8 cellular contexts compared by ENCODE assay signal in genomic region chr13:77429320-77430142, GRCh38.
DNase-seq lines count a peak whose midpoint lies in the region; ATAC-seq and TF ChIP-seq lines count a peak whose summit lies in the region.

No MANE protein-coding gene starts in this region.

- no peak overlapping the region for H3K9ac ChIP-seq in mammary epithelial cell (ENCODE audit: insufficient read depth, low read length)

- no peaks in the 10 kb centered on the region for H4K20me1 ChIP-seq in mammary epithelial cell (ENCODE audit: insufficient read depth, low read length)

- TF ChIP-seq CTCF in mammary epithelial cell (conservative IDR thresholded peaks at IDR 0.05 in 1 of 2, IDR thresholded peaks at IDR 0.05 in 1 of 2; ENCODE audit: extremely low read depth in 1 of 2, insufficient read depth in 1 of 2, low read depth in 1 of 2, low read length in 2 of 2) (no peak), MCF 10A (IDR thresholded peaks at IDR 0.05; ENCODE audit: unreplicated experiment) (no peak), nephron progenitor cell (IDR thresholded peaks at IDR 0.05) (no peak), body of pancreas (IDR thresholded peaks at IDR 0.05) (no peak)

- peaks cover 73% of the 10 kb centered on the region for H3K27me3 Mint-ChIP-seq in MCF 10A (ENCODE audit: insufficient read depth, unreplicated experiment)
- H3K27me3 Mint-ChIP-seq in stimulated activated memory B cell treated with anti-CD40 and anti-IgM and Interleukin-4, amounts not matched to agents 10 μg/mL and 1 μg/mL and 100 μg/mL, for 72 hours: no peaks in the 10 kb centered on the region
- peaks cover 13% of the 10 kb centered on the region for H3K27me3 Mint-ChIP-seq in nephron progenitor cell (ENCODE audit: low read depth, poor library complexity)

- intact Hi-C loops in mammary epithelial cell (cut with micrococcal nuclease) (no loop called here), MCF 10A (cut with micrococcal nuclease) (no loop called here), body of pancreas (cut with DNase I) (no loop called here)

- CTCF ChIA-PET in mammary epithelial cell (lab: Charles Lee; ENCODE audit: low non-redundant PET) (no interaction called here), MCF 10A (lab: Yijun Ruan, JAX) (no interaction called here)

- H3K27me3 ChIP-seq in mammary epithelial cell (ENCODE audit: insufficient read depth, low read length): no peaks in the 10 kb centered on the region
- H3K27me3 ChIP-seq in body of pancreas: no peaks in the 10 kb centered on the region

- no peak overlapping the region for H3K27ac ChIP-seq in mammary epithelial cell (ENCODE audit: insufficient read depth, low read depth, low read length)
- H3K27ac ChIP-seq in body of pancreas: no peak overlapping the region

- dilution Hi-C loops in mammary epithelial cell (cut with HindIII; ENCODE audit: low sequenced_read_pairs): no loop called here

- POLR2A ChIA-PET in MCF 10A (lab: Yijun Ruan, JAX): no interaction called here

- H3K36me3 Mint-ChIP-seq in MCF 10A (ENCODE audit: insufficient read depth, unreplicated experiment) (no peaks in the 10 kb centered on the region), nephron progenitor cell (ENCODE audit: low read depth) (no peaks in the 10 kb centered on the region)
- no peaks in the 10 kb centered on the region for H3K36me3 Mint-ChIP-seq in stimulated activated memory B cell treated with anti-CD40 and anti-IgM and Interleukin-4, amounts not matched to agents 10 μg/mL and 1 μg/mL and 100 μg/mL, for 72 hours

- H3K27ac Mint-ChIP-seq in MCF 10A (ENCODE audit: low read depth, unreplicated experiment): no peak overlapping the region
- H3K27ac Mint-ChIP-seq in stimulated activated memory B cell treated with anti-CD40 and anti-IgM and Interleukin-4, amounts not matched to agents 10 μg/mL and 1 μg/mL and 100 μg/mL, for 72 hours: peak overlapping the region; percentile 83
- no peak overlapping the region for H3K27ac Mint-ChIP-seq in nephron progenitor cell

- H3K4me3 ChIP-seq in mammary epithelial cell (replicated peaks in 1 of 3; ENCODE audit: insufficient read depth in 1 of 3, low read depth in 2 of 3, low read length in 3 of 3) (no peak overlapping the region), body of pancreas (no peak overlapping the region)

- H3K9me3 ChIP-seq in mammary epithelial cell (replicated peaks; ENCODE audit: insufficient read depth, low read length) (no peaks in the 10 kb centered on the region), body of pancreas (no peaks in the 10 kb centered on the region)

- H3K4me3 Mint-ChIP-seq in MCF 10A (ENCODE audit: unreplicated experiment) (no peak overlapping the region), nephron progenitor cell (no peak overlapping the region)
- peak overlapping the region; percentile 37 for H3K4me3 Mint-ChIP-seq in stimulated activated memory B cell treated with anti-CD40 and anti-IgM and Interleukin-4, amounts not matched to agents 10 μg/mL and 1 μg/mL and 100 μg/mL, for 72 hours

- no peaks in the 10 kb centered on the region for H3K79me2 ChIP-seq in mammary epithelial cell (ENCODE audit: insufficient read depth, low read length)

- peak; percentile 69 for ATAC-seq in HG03066 (IDR thresholded peaks at IDR 0.05; ENCODE audit: low read depth, unreplicated experiment)
- ATAC-seq in stimulated activated memory B cell treated with anti-CD40 and anti-IgM and Interleukin-4, amounts not matched to agents 10 μg/mL and 1 μg/mL and 100 μg/mL, for 72 hours: peak; percentile 95
- no peak for ATAC-seq in body of pancreas

- no peaks in the 10 kb centered on the region for H3K4me1 Mint-ChIP-seq in MCF 10A (ENCODE audit: insufficient read depth, unreplicated experiment)
- peaks cover 32% of the 10 kb centered on the region for H3K4me1 Mint-ChIP-seq in stimulated activated memory B cell treated with anti-CD40 and anti-IgM and Interleukin-4, amounts not matched to agents 10 μg/mL and 1 μg/mL and 100 μg/mL, for 72 hours
- no peaks in the 10 kb centered on the region for H3K4me1 Mint-ChIP-seq in nephron progenitor cell

- TF ChIP-seq POLR2A in body of pancreas (IDR thresholded peaks at IDR 0.05): no peak

- H3K36me3 ChIP-seq in mammary epithelial cell (ENCODE audit: insufficient read depth, low read length): no peaks in the 10 kb centered on the region
- no peaks in the 10 kb centered on the region for H3K36me3 ChIP-seq in body of pancreas (replicated peaks in 1 of 2; ENCODE audit: insufficient read depth in 1 of 2, low read depth in 2 of 2)

- DNase-seq in mammary epithelial cell (peak; percentile 3), MCF 10A (ENCODE audit: unreplicated experiment) (no peak), nephron progenitor cell (no peak), DMS79 (lab: John Stamatoyannopoulos, UW) (no peak), body of pancreas (no peak)
- peak; percentile 61 to 73 for DNase-seq in activated CD4-positive, alpha-beta T cell treated with anti-CD3 and anti-CD28 coated beads, Interleukin-2, amount 50 U/mL, for 48 hours

- in situ Hi-C loops in mammary epithelial cell (cut with MboI; ENCODE audit: low sequenced_read_pairs in 2 of 2): no loop called here

- H3K4me2 ChIP-seq in mammary epithelial cell (ENCODE audit: insufficient read depth, low read depth, low read length): no peak overlapping the region

- H3K4me1 ChIP-seq in mammary epithelial cell (ENCODE audit: insufficient read depth, low read length) (no peaks in the 10 kb centered on the region), body of pancreas (no peaks in the 10 kb centered on the region)

- H2AFZ ChIP-seq in mammary epithelial cell (ENCODE audit: low read depth, low read length): no peak overlapping the region

- BruUV-seq in mammary epithelial cell (replicated peaks; lab: Mats Ljungman, UMichigan) (no TSS peak), MCF 10A (replicated peaks; lab: Mats Ljungman, UMichigan) (no TSS peak)

- H3K9me3 Mint-ChIP-seq in MCF 10A (ENCODE audit: unreplicated experiment) (no peaks in the 10 kb centered on the region), nephron progenitor cell (no peaks in the 10 kb centered on the region)
- H3K9me3 Mint-ChIP-seq in stimulated activated memory B cell treated with anti-CD40 and anti-IgM and Interleukin-4, amounts not matched to agents 10 μg/mL and 1 μg/mL and 100 μg/mL, for 72 hours: no peaks in the 10 kb centered on the region

- WGBS in mammary epithelial cell (ENCODE audit: low coverage, missing lambda C conversion rate): 84% methylated on average over 7 of the region's 8 CpGs
- 71 to 77% methylated on average over 8 of the region's 8 CpGs for WGBS in body of pancreas, 2 donors

Comparison
In these comparisons a context has a peak if more than half of its experiments do, and no peak if none do; other contexts are left out.
1. DNase-seq: peak in mammary epithelial cell (single experiment) and activated CD4-positive, alpha-beta T cell treated with anti-CD3 and anti-CD28 coated beads, Interleukin-2, amount 50 U/mL, for 48 hours (2 of 2); none in MCF 10A (single experiment), nephron progenitor cell (single experiment), DMS79 (single experiment) and body of pancreas (0 of 4).